1 cellular context compared by ENCODE assay signal in genomic region chr17:75349589-75349988, GRCh38.
TF ChIP-seq lines count a peak whose summit lies in the region.

No MANE protein-coding gene starts in this region.

TF ChIP-seq in HEK293, 187 proteins besides CTCF, POLR2A, EP300 and RAD21:
- no peak for TF ChIP-seq ZBTB49 (tag by site-specific recombination; IDR thresholded peaks at IDR 0.05; ENCODE audit: low read depth)
- no peak for TF ChIP-seq RBAK (tag by site-specific recombination; IDR thresholded peaks at IDR 0.05)
- TF ChIP-seq ZBTB20 (tag by site-specific recombination; IDR thresholded peaks at IDR 0.05) = no peak
- no peak for TF ChIP-seq PATZ1 (tag by site-specific recombination; IDR thresholded peaks at IDR 0.05)
- no peak for TF ChIP-seq SETDB1 (IDR thresholded peaks at IDR 0.05; ENCODE audit: insufficient read length, low read length)
- TF ChIP-seq ZFHX2 (tag by site-specific recombination; conservative IDR thresholded peaks at IDR 0.05) = no peak
- peak; percentile 86 for TF ChIP-seq KLF1 (tag by site-specific recombination; IDR thresholded peaks at IDR 0.05)
- TF ChIP-seq ZNF473 (tag by site-specific recombination; IDR thresholded peaks at IDR 0.05) = no peak
